Comparison of ENCODE assay signal across 1 cellular context in the genomic region with DNA sequence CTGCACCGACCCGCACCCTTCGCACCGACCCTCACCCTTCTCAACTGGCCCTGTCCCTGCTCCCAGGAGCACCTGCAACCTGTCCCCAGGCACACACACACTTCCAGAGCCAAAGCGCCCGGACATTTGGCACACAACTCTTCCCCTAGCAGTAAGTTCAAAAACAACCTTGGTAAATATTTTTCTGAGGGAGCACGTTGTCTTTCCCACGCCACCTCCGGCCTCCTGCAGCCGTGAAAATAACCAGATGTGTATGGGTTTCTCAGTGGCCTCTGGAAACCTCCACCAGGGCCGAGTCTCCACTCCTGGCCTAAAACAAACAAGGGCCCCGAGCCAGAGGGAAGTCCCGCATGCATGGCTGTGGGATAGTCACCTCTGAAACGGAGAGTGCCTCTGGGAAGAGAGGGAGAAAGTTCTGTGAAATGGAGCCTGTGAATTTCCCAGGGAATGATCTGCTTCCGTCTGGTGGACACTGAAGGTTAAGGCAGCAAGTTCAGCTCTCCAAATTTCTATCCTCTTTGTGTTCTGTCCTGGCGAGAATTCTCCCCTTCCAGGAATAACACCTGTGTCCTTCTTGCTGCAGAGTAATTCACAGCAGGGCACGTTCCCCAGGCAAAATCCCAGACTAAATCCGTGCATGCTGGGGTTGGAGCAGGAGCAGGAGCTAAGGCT.
TF ChIP-seq lines count a peak whose summit lies in the region.

No MANE protein-coding gene starts in this region.

TF ChIP-seq in SK-N-SH treated with all-trans-retinoic acid at 6 μM for 48 hours, 23 proteins besides CTCF, POLR2A, EP300 and RAD21 (continued from another document):
- TF ChIP-seq ESRRG (CRISPR knock-in tag; IDR thresholded peaks at IDR 0.05) (no peak), GLIS3 (CRISPR knock-in tag; IDR thresholded peaks at IDR 0.05) (no peak), ISL1 (CRISPR knock-in tag; IDR thresholded peaks at IDR 0.05) (no peak)
TF ChIP-seq in SK-N-SH treated with all-trans-retinoic acid at 6 μM for 48 hours: peak in this region for 0.
